ENCODE assay signal across 8 cellular contexts in genomic region chr14:65413739-65414045, GRCh38. TPM values are rescaled to one million over a fixed set of nuclear protein-coding genes. Genes with fewer than 3 reads are reported as not detected.
A peak's percentile ranks its signal among the peaks of the same experiment; 100 is the strongest.
DNase-seq lines count a peak whose midpoint lies in the region; ATAC-seq lines count a peak whose summit lies in the region.

No MANE protein-coding gene starts in this region.

- peak; percentile 89 for DNase-seq in DMS79 treated with DMSO at 0.1 percent for 48 hours (lab: John Stamatoyannopoulos, UW)
- DNase-seq in DMS79 (lab: John Stamatoyannopoulos, UW) = no peak
- DNase-seq in activated CD4-positive, alpha-beta memory T cell treated with anti-CD3 and anti-CD28 coated beads, Interleukin-2, amount 10 ng/mL, durations not matched to agents 7 days and 5 days = no peak
- no peak for DNase-seq in DMS114 treated with DMSO at 0.1 percent for 48 hours (lab: John Stamatoyannopoulos, UW; ENCODE audit: unreplicated experiment)

- peaks cover 41% of the 10 kb centered on the region for H3K4me1 Mint-ChIP-seq in activated CD4-positive, alpha-beta memory T cell treated with anti-CD3 and anti-CD28 coated beads, Interleukin-2, amount 10 ng/mL, durations not matched to agents 7 days and 5 days
- H3K4me1 Mint-ChIP-seq in stimulated activated memory B cell treated with anti-CD40 and anti-IgM and Interleukin-4, amounts not matched to agents 10 μg/mL and 1 μg/mL and 100 μg/mL, for 72 hours = peaks cover 40% of the 10 kb centered on the region

- ATAC-seq in stimulated activated memory B cell treated with anti-CD40 and anti-IgM and Interleukin-4, amounts not matched to agents 10 μg/mL and 1 μg/mL and 100 μg/mL, for 72 hours = no peak
- no peak for ATAC-seq in HG03039 (IDR thresholded peaks at IDR 0.05; ENCODE audit: unreplicated experiment)
- ATAC-seq in GM21360 (IDR thresholded peaks at IDR 0.05; ENCODE audit: unreplicated experiment) = no peak

- H3K9me3 Mint-ChIP-seq in activated CD4-positive, alpha-beta memory T cell treated with anti-CD3 and anti-CD28 coated beads, Interleukin-2, amount 10 ng/mL, durations not matched to agents 7 days and 5 days = no peaks in the 10 kb centered on the region
- no peaks in the 10 kb centered on the region for H3K9me3 Mint-ChIP-seq in stimulated activated memory B cell treated with anti-CD40 and anti-IgM and Interleukin-4, amounts not matched to agents 10 μg/mL and 1 μg/mL and 100 μg/mL, for 72 hours

- peak overlapping the region; percentile 84 for H3K27ac Mint-ChIP-seq in activated CD4-positive, alpha-beta memory T cell treated with anti-CD3 and anti-CD28 coated beads, Interleukin-2, amount 10 ng/mL, durations not matched to agents 7 days and 5 days
- peak overlapping the region; percentile 99 for H3K27ac Mint-ChIP-seq in stimulated activated memory B cell treated with anti-CD40 and anti-IgM and Interleukin-4, amounts not matched to agents 10 μg/mL and 1 μg/mL and 100 μg/mL, for 72 hours

- CTCF ChIA-PET in activated CD4-positive, alpha-beta memory T cell treated with anti-CD3 and anti-CD28 coated beads, Interleukin-2, amount 10 ng/mL, durations not matched to agents 7 days and 5 days (lab: Charles Lee) = interaction anchor here (0.9 to 5.5 kb wide), 16 partner anchors 63 to 658 kb away, joined by 3 to 76 read pairs (median 8); no protein-coding TSS in a partner anchor

- H3K27me3 Mint-ChIP-seq in activated CD4-positive, alpha-beta memory T cell treated with anti-CD3 and anti-CD28 coated beads, Interleukin-2, amount 10 ng/mL, durations not matched to agents 7 days and 5 days = no peaks in the 10 kb centered on the region
- no peaks in the 10 kb centered on the region for H3K27me3 Mint-ChIP-seq in stimulated activated memory B cell treated with anti-CD40 and anti-IgM and Interleukin-4, amounts not matched to agents 10 μg/mL and 1 μg/mL and 100 μg/mL, for 72 hours

- H3K4me3 ChIP-seq in iPS-11a (ENCODE audit: low read depth, low read length) = peak overlapping the region; percentile 76

- H3K36me3 Mint-ChIP-seq in activated CD4-positive, alpha-beta memory T cell treated with anti-CD3 and anti-CD28 coated beads, Interleukin-2, amount 10 ng/mL, durations not matched to agents 7 days and 5 days (ENCODE audit: low read depth) = peaks cover 12% of the 10 kb centered on the region
- no peaks in the 10 kb centered on the region for H3K36me3 Mint-ChIP-seq in stimulated activated memory B cell treated with anti-CD40 and anti-IgM and Interleukin-4, amounts not matched to agents 10 μg/mL and 1 μg/mL and 100 μg/mL, for 72 hours

- POLR2A ChIA-PET in activated CD4-positive, alpha-beta memory T cell treated with anti-CD3 and anti-CD28 coated beads, Interleukin-2, amount 10 ng/mL, durations not matched to agents 7 days and 5 days (lab: Charles Lee) = interaction anchor here (0.7 to 5.6 kb wide), 31 partner anchors 14 to 657 kb away, joined by 3 to 47 read pairs (median 5); no protein-coding TSS in a partner anchor

- peak overlapping the region; percentile 91 for H3K4me3 Mint-ChIP-seq in activated CD4-positive, alpha-beta memory T cell treated with anti-CD3 and anti-CD28 coated beads, Interleukin-2, amount 10 ng/mL, durations not matched to agents 7 days and 5 days
- H3K4me3 Mint-ChIP-seq in stimulated activated memory B cell treated with anti-CD40 and anti-IgM and Interleukin-4, amounts not matched to agents 10 μg/mL and 1 μg/mL and 100 μg/mL, for 72 hours = peak overlapping the region; percentile 95

RNA-seq across cellular contexts. Expression of gene FUT8, which starts 1.2 kb away (rescaled TPM):
- 10 to 100 TPM; 85.0 to 85.5 TPM for total RNA-seq in activated CD4-positive, alpha-beta memory T cell treated with anti-CD3 and anti-CD28 coated beads, Interleukin-2, amount 10 ng/mL, durations not matched to agents 7 days and 5 days
